In genomic region chr12:2593045-2593444, GRCh38 we compare ENCODE assay signal across 7 cellular contexts.
"Had no signal": no experiment of that assay in that cellular context is flagged by ENCODE, and none has a peak within 500 bp of the region (broad histone marks: within the 10 kb centered on the region; RNA-seq: fewer than 3 reads in every experiment).

No MANE protein-coding gene starts in this region.

- ATAC-seq: GM23338 had no signal

- DNase-seq: H9, HCEC 1CT, IMR-90 had no signal

- FAIRE-seq: H1, H54, HTR-8/SVneo had no signal

- H3K4me2 ChIP-seq: GM23338 had no signal

- H3K4me3 ChIP-seq: GM23338 had no signal

- H2AFZ ChIP-seq: GM23338 had no signal

- H3K4me3 Mint-ChIP-seq: GM23338, H9 had no signal

- H3K27ac Mint-ChIP-seq: GM23338, H9 had no signal
